Comparison of ENCODE assay signal across 9 cellular contexts in the genomic region with DNA sequence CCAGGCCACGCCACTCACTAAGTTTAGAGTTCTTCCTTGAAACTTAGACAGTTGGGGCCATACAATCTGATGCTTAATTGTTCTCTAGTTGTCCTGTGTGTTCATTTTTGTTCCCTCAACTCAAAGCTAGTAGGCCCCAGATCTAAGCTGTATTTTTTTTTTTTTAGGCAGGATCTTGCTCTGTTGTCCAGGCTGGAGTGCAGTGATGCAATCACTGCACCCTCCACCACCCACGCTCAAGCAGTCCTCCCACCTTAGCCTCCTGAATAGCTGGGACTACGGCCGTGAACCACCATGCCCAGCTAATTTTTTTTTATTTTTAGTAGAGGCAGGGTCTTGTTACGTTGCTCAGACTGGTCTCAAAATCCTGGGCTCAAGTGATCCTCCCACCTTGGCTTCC. TPM values are rescaled to one million over a fixed set of nuclear protein-coding genes. Genes with fewer than 3 reads are reported as not detected.
A peak's percentile ranks its signal among the peaks of the same experiment; 100 is the strongest.
DNase-seq lines count a peak whose midpoint lies in the region; ATAC-seq, FAIRE-seq and TF ChIP-seq lines count a peak whose summit lies in the region.
"Had no signal": no experiment of that assay in that cellular context is flagged by ENCODE, and none has a peak within 500 bp of the region (broad histone marks: within the 10 kb centered on the region; RNA-seq: fewer than 3 reads in every experiment).

No MANE protein-coding gene starts in this region.

- no peaks in the 10 kb centered on the region for H3K27me3 Mint-ChIP-seq in type B pancreatic cell

- peak overlapping the region in 1 of 2 donors; percentile 98 for H3K9ac ChIP-seq in mucosa of rectum (ENCODE audit: low read depth in 1 of 2, low read length in 2 of 2)

- H3K27me3 ChIP-seq in brain microvascular endothelial cell (replicated peaks) (no peaks in the 10 kb centered on the region), mucosa of rectum (ENCODE audit: control insufficient read depth in 2 of 2, insufficient read depth in 2 of 2, low read length in 2 of 2) (no peaks in the 10 kb centered on the region)

- TF ChIP-seq POLR2A in H54 (IDR thresholded peaks at IDR 0.05; ENCODE audit: low read depth, low read length), result no peak

- no peaks in the 10 kb centered on the region for H3K9me3 Mint-ChIP-seq in type B pancreatic cell
- H3K9me3 Mint-ChIP-seq: stimulated activated naive B cell treated with anti-CD40 and anti-IgM and Interleukin-4, amounts not matched to agents 10 μg/mL and 1 μg/mL and 100 μg/mL, for 72 hours had no signal

- no peak for TF ChIP-seq CTCF in brain microvascular endothelial cell (IDR thresholded peaks at IDR 0.05; ENCODE audit: low read depth, low read length, missing control alignments)
- no peak for TF ChIP-seq CTCF in type B pancreatic cell (conservative IDR thresholded peaks at IDR 0.05)

- H3K27ac Mint-ChIP-seq in type B pancreatic cell, result no peak overlapping the region
- H3K27ac Mint-ChIP-seq: stimulated activated naive B cell treated with anti-CD40 and anti-IgM and Interleukin-4, amounts not matched to agents 10 μg/mL and 1 μg/mL and 100 μg/mL, for 72 hours had no signal

- DNase-seq in Right ventricle myocardium superior, result peak; percentile 6
- DNase-seq in left ventricle myocardium superior, result no peak
- no peak for DNase-seq in brain microvascular endothelial cell
- DNase-seq in type B pancreatic cell (ENCODE audit: extremely low spot score, unreplicated experiment), result no peak
- DNase-seq in GOT3 (lab: John Stamatoyannopoulos, UW), result no peak
- no peak for DNase-seq in H54 (ENCODE audit: insufficient read length, low spot score)
- DNase-seq: stimulated activated naive B cell treated with anti-CD40 and anti-IgM and Interleukin-4, amounts not matched to agents 10 μg/mL and 1 μg/mL and 100 μg/mL, for 72 hours had no signal

- peaks cover 37% of the 10 kb centered on the region for H3K36me3 Mint-ChIP-seq in type B pancreatic cell

- H3K9me3 ChIP-seq in mucosa of rectum (ENCODE audit: control insufficient read depth in 2 of 2, low read length in 2 of 2), result no peaks in the 10 kb centered on the region

- H3K27ac ChIP-seq in brain microvascular endothelial cell (peak overlapping the region; percentile 94), mucosa of rectum (ENCODE audit: low read depth in 2 of 2, low read length in 2 of 2) (peak overlapping the region; percentile 99 to 100)

- H3K4me3 ChIP-seq in brain microvascular endothelial cell (ENCODE audit: low read depth, low read length) (no peak overlapping the region), mucosa of rectum (ENCODE audit: low read length in 2 of 2) (peak overlapping the region; percentile 39 to 97)

- intact Hi-C loops in Right ventricle myocardium superior (cut with DNase I) (loop anchor here (5.0 kb wide), 1 partner anchor 128 kb away; no protein-coding TSS in a partner anchor), left ventricle myocardium superior (cut with micrococcal nuclease) (no loop called here)

- H3K4me3 Mint-ChIP-seq in type B pancreatic cell, result peak overlapping the region; percentile 60

- FAIRE-seq in H54 (lab: Jason Lieb, UNC), result no peak

- in situ Hi-C loops in brain microvascular endothelial cell (cut with HindIII; ENCODE audit: low pct_ligation_motif_present, low sequenced_read_pairs), result no loop called here

- H3K4me1 ChIP-seq in mucosa of rectum (ENCODE audit: control insufficient read depth in 2 of 2, insufficient read depth in 2 of 2, low read length in 2 of 2), result peaks cover 55 to 72% of the 10 kb centered on the region in 2 donors

- peaks cover 15% of the 10 kb centered on the region for H3K4me1 Mint-ChIP-seq in type B pancreatic cell (ENCODE audit: unreplicated experiment)

- H3K36me3 ChIP-seq in brain microvascular endothelial cell (replicated peaks) (peaks cover 56% of the 10 kb centered on the region), mucosa of rectum (ENCODE audit: control insufficient read depth in 2 of 2, insufficient read depth in 2 of 2, low read length in 2 of 2) (peaks cover 47 to 51% of the 10 kb centered on the region in 2 donors)

- ATAC-seq in Right ventricle myocardium superior (ENCODE audit: poor library complexity), result no peak
- ATAC-seq in left ventricle myocardium superior, result no peak
- no peak for ATAC-seq in GM18870 (IDR thresholded peaks at IDR 0.05; ENCODE audit: unreplicated experiment)
- ATAC-seq: stimulated activated naive B cell treated with anti-CD40 and anti-IgM and Interleukin-4, amounts not matched to agents 10 μg/mL and 1 μg/mL and 100 μg/mL, for 72 hours had no signal

RNA-seq across cellular contexts. Expression of a gene that starts 7.5 kb away (rescaled TPM):
- total RNA-seq in Right ventricle myocardium superior (47.9 TPM), left ventricle myocardium superior (44.0 TPM), type B pancreatic cell (ENCODE audit: low replicate concordance) (79.1 and 222 TPM in 2 replicates)

RNA-seq across cellular contexts. Expression of a gene that starts 23.9 kb away (rescaled TPM):
- total RNA-seq in Right ventricle myocardium superior (0.22 TPM), left ventricle myocardium superior (0.47 TPM), type B pancreatic cell (ENCODE audit: low replicate concordance) (32.4 and 115 TPM in 2 replicates)

RNA-seq across cellular contexts. Expression of a gene that starts 41.0 kb away (rescaled TPM):
- not detected for total RNA-seq in Right ventricle myocardium superior
- 1.7 TPM for total RNA-seq in left ventricle myocardium superior
- 29.2 and 72.7 TPM in 2 replicates for total RNA-seq in type B pancreatic cell (ENCODE audit: low replicate concordance)

RNA-seq across cellular contexts. Expression of a gene that starts 49.6 kb away (rescaled TPM):
- 23.2 TPM for total RNA-seq in Right ventricle myocardium superior
- 32.9 TPM for total RNA-seq in left ventricle myocardium superior
- 18.5 and 98.5 TPM in 2 replicates for total RNA-seq in type B pancreatic cell (ENCODE audit: low replicate concordance)

Comparison
In these comparisons a context has a peak if more than half of its experiments do, and no peak if none do; other contexts are left out.
1. RNA of a gene that starts 23.9 kb away (total RNA-seq): 32.4 to 115 TPM in type B pancreatic cell; 0.47 TPM in left ventricle myocardium superior (single experiment) and 0.22 TPM in Right ventricle myocardium superior (single experiment); every median in the first group is over 10 times any median in the second.
2. RNA of a gene that starts 41.0 kb away (total RNA-seq): 29.2 to 72.7 TPM in type B pancreatic cell; 1.7 TPM in left ventricle myocardium superior (single experiment) and not detected in Right ventricle myocardium superior (single experiment); every median in the first group is over 10 times any median in the second.